9 cellular contexts compared by ENCODE assay signal in genomic region chr5:1511651-1512540, GRCh38. TPM values are rescaled to one million over a fixed set of nuclear protein-coding genes. Genes with fewer than 3 reads are reported as not detected.
DNase-seq lines count a peak whose midpoint lies in the region; ATAC-seq and TF ChIP-seq lines count a peak whose summit lies in the region.
"Had no signal": no experiment of that assay in that cellular context is flagged by ENCODE, and none has a peak within 500 bp of the region (broad histone marks: within the 10 kb centered on the region; RNA-seq: fewer than 3 reads in every experiment).

No MANE protein-coding gene starts in this region.

- peaks cover 96% of the 10 kb centered on the region for H3K79me2 ChIP-seq in HCT116 (ENCODE audit: insufficient read depth, low read length)

- H3K4me3 ChIP-seq in HCT116 (replicated peaks in 1 of 2; ENCODE audit: low read depth in 1 of 2, low read length in 2 of 2), result no peak overlapping the region
- H3K4me3 ChIP-seq in uterus, result no peak overlapping the region
- no peak overlapping the region for H3K4me3 ChIP-seq in gastroesophageal sphincter

- TF ChIP-seq CTCF in CD14-positive monocyte (IDR thresholded peaks at IDR 0.05) (peak; percentile 3), HCT116 (IDR thresholded peaks at IDR 0.05 in 2 of 3, conservative IDR thresholded peaks at IDR 0.05 in 1 of 3; ENCODE audit: borderline replicate concordance in 1 of 3, insufficient read depth in 1 of 3, low read depth in 2 of 3, low read length in 2 of 3) (peak; percentile 29 to 63 (median 34); a peak in 5 of 6 replicates), activated B cell treated with CpG ODN at 0.5 μM for 24 hours (IDR thresholded peaks at IDR 0.05) (no peak), uterus (IDR thresholded peaks at IDR 0.05) (no peak), gastroesophageal sphincter (IDR thresholded peaks at IDR 0.05) (no peak)

- H3K9me3 Mint-ChIP-seq in CD14-positive monocyte (peaks cover 0 to 2% (median 0%) of the 10 kb centered on the region in 7 donors), activated B cell treated with CpG ODN at 0.5 μM for 24 hours (no peaks in the 10 kb centered on the region), immature natural killer cell (no peaks in the 10 kb centered on the region)

- H3K36me3 Mint-ChIP-seq in CD14-positive monocyte (peaks cover 59 to 73% of the 10 kb centered on the region in 2 donors), activated B cell treated with CpG ODN at 0.5 μM for 24 hours (ENCODE audit: low read depth) (peaks cover 75% of the 10 kb centered on the region), immature natural killer cell (peaks cover 15 to 29% (median 15%) of the 10 kb centered on the region in 3 donors)

- H3K4me3 Mint-ChIP-seq in CD14-positive monocyte (no peak overlapping the region), activated B cell treated with CpG ODN at 0.5 μM for 24 hours (no peak overlapping the region), immature natural killer cell (peak overlapping the region in 3 of 5 donors; percentile 26 to 53 (median 51))

- H3K27ac ChIP-seq in HCT116 (ENCODE audit: low read depth, low read length), result peak overlapping the region; percentile 19; the same call in 1 of the 2 replicates
- no peak overlapping the region for H3K27ac ChIP-seq in uterus
- H3K27ac ChIP-seq in gastroesophageal sphincter, result no peak overlapping the region
- H3K27ac ChIP-seq: HL-60 had no signal

- TF ChIP-seq RAD21 in HCT116 (IDR thresholded peaks at IDR 0.05; ENCODE audit: low read depth), result peak; percentile 55

- H3K27ac Mint-ChIP-seq in CD14-positive monocyte (peak overlapping the region in 3 of 7 donors; percentile 40 to 67 (median 50)), activated B cell treated with CpG ODN at 0.5 μM for 24 hours (peak overlapping the region; percentile 12), immature natural killer cell (peak overlapping the region; percentile 73 to 99 (median 98))

- peak overlapping the region; percentile 42 for H3K9ac ChIP-seq in HCT116 (ENCODE audit: low read length)

- WGBS in gastroesophageal sphincter (ENCODE audit: low coverage in 1 of 2), 2 donors, result no CpG with 5 or more reads among the region's 21 CpGs

- H3K27me3 ChIP-seq in HCT116 (ENCODE audit: insufficient read depth, low read length) (no peaks in the 10 kb centered on the region), uterus (no peaks in the 10 kb centered on the region), gastroesophageal sphincter (no peaks in the 10 kb centered on the region)

- H3K4me2 ChIP-seq in HCT116 (ENCODE audit: low read length), result peak overlapping the region; percentile 28

- RAD21 ChIA-PET in HCT116 (lab: Charles Lee; ENCODE audit: low non-redundant PET in 1 of 2, low total read pairs in 2 of 2, uncharacterized antibody in 2 of 2, unreplicated experiment in 2 of 2), result no interaction called here

- POLR2A ChIA-PET in HCT116 (lab: Charles Lee) (no interaction called here), activated B cell treated with CpG ODN at 0.5 μM for 24 hours (lab: Charles Lee) (interaction anchor here (0.6 to 1.9 kb wide), 8 partner anchors 10 to 493 kb away, joined by 3 to 5 read pairs (median 4); partner anchors contain the start of gene LPCAT1)

- no peaks in the 10 kb centered on the region for H3K9me2 ChIP-seq in HCT116 (ENCODE audit: insufficient read depth)

- no peak for TF ChIP-seq POLR2A in HCT116 (IDR thresholded peaks at IDR 0.05; ENCODE audit: borderline replicate concordance, extremely low read depth, insufficient read depth, insufficient read length)
- no peak for TF ChIP-seq POLR2A in uterus (IDR thresholded peaks at IDR 0.05)
- no peak for TF ChIP-seq POLR2A in gastroesophageal sphincter (IDR thresholded peaks at IDR 0.05)

- H3K4me1 Mint-ChIP-seq in CD14-positive monocyte (peaks cover 53% of the 10 kb centered on the region), activated B cell treated with CpG ODN at 0.5 μM for 24 hours (peaks cover 51% of the 10 kb centered on the region), immature natural killer cell (peaks cover 93% of the 10 kb centered on the region in 2 donors)

- H2AFZ ChIP-seq in HCT116 (ENCODE audit: low read depth, low read length, poor library complexity, severe bottlenecking), result no peak overlapping the region

- H4K20me1 ChIP-seq in HCT116 (ENCODE audit: insufficient read depth), result peaks cover 5% of the 10 kb centered on the region; the same call in 1 of the 2 replicates

- TF ChIP-seq EP300 in gastroesophageal sphincter (IDR thresholded peaks at IDR 0.05), result no peak

- H3K4me1 ChIP-seq in HCT116 (ENCODE audit: control insufficient read depth in 1 of 2, insufficient read depth in 2 of 2, low read length in 2 of 2) (peaks cover 12 to 36% of the 10 kb centered on the region in 2 experiments), uterus (peaks cover 0 to 4% of the 10 kb centered on the region in 2 donors), gastroesophageal sphincter (no peaks in the 10 kb centered on the region)

- ATAC-seq in HCT116, result peak; percentile 72
- peak; percentile 63 for ATAC-seq in activated B cell treated with CpG ODN at 0.5 μM for 24 hours (ENCODE audit: low read depth)
- no peak for ATAC-seq in gastroesophageal sphincter
- ATAC-seq in HG02763 (IDR thresholded peaks at IDR 0.05; ENCODE audit: unreplicated experiment), result no peak

- BruUV-seq in HCT116 (replicated peaks; lab: Mats Ljungman, UMichigan), result no TSS peak

- H3K36me3 ChIP-seq in HCT116 (ENCODE audit: control insufficient read depth in 1 of 2, insufficient read depth in 2 of 2, low read length in 2 of 2) (peaks cover 3 to 17% of the 10 kb centered on the region in 2 experiments; a peak in 3 of 4 replicates), uterus (no peaks in the 10 kb centered on the region), gastroesophageal sphincter (peaks cover 0 to 56% of the 10 kb centered on the region in 2 donors)

- H3K9me3 ChIP-seq in HCT116 (ENCODE audit: control insufficient read depth in 1 of 2, insufficient read depth in 1 of 2, low read depth in 1 of 2, low read length in 2 of 2) (no peaks in the 10 kb centered on the region), uterus (no peaks in the 10 kb centered on the region), gastroesophageal sphincter (no peaks in the 10 kb centered on the region)

- DNase-seq in CD14-positive monocyte (ENCODE audit: low spot score) (peak; percentile 51), HCT116 (ENCODE audit: low read depth, low spot score) (peak; percentile 29), activated B cell treated with CpG ODN at 0.5 μM for 24 hours (peak; percentile 15), immature natural killer cell (peak in 2 of 3 donors; percentile 9 to 22), uterus (peak; percentile 8 to 11), CD1c-positive myeloid dendritic cell (ENCODE audit: extremely low spot score) (no peak)

- peaks cover 0 to 7% (median 0%) of the 10 kb centered on the region in 3 donors for H3K27me3 Mint-ChIP-seq in CD14-positive monocyte (ENCODE audit: low read depth in 3 of 3)
- no peaks in the 10 kb centered on the region for H3K27me3 Mint-ChIP-seq in activated B cell treated with CpG ODN at 0.5 μM for 24 hours
- peaks cover 24 to 54% (median 33%) of the 10 kb centered on the region in 3 donors for H3K27me3 Mint-ChIP-seq in immature natural killer cell (ENCODE audit: low read depth in 3 of 3)

- intact Hi-C loops in CD14-positive monocyte (cut with micrococcal nuclease), result loop anchor here in 1 of 2 donors (10.0 kb wide), 1 partner anchor 53 kb away; no protein-coding TSS in a partner anchor
- intact Hi-C loops in HCT116 (cut with micrococcal nuclease), result loop anchor here (5.0 kb wide), 1 partner anchor 80 kb away; no protein-coding TSS in a partner anchor
- intact Hi-C loops in activated B cell treated with CpG ODN at 0.5 μM for 24 hours (cut with micrococcal nuclease), result no loop called here
- intact Hi-C loops in uterus (cut with DNase I; ENCODE audit: low total_unique reads), result no loop called here

- CTCF ChIA-PET in HCT116 (lab: Charles Lee), result interaction anchor here (0.9 kb wide), 1 partner anchor 90 kb away, joined by 3 read pairs; no protein-coding TSS in a partner anchor
- CTCF ChIA-PET in activated B cell treated with CpG ODN at 0.5 μM for 24 hours (lab: Charles Lee), result interaction anchor here (0.6 to 2.1 kb wide), 5 partner anchors 10 to 341 kb away, joined by 3 to 11 read pairs (median 6); no protein-coding TSS in a partner anchor

TF ChIP-seq in HCT116, 20 proteins besides CTCF, POLR2A, EP300 and RAD21 (continues in another document):
- TF ChIP-seq SRF (IDR thresholded peaks at IDR 0.05; ENCODE audit: low read depth) (no peak), EZH2 (IDR thresholded peaks at IDR 0.05) (no peak), CBX3 (IDR thresholded peaks at IDR 0.05; ENCODE audit: low read depth) (no peak), EZH2phosphoT487 (IDR thresholded peaks at IDR 0.05; ENCODE audit: borderline replicate concordance) (no peak), SIN3A (IDR thresholded peaks at IDR 0.05; ENCODE audit: low read depth) (no peak), TCF7L2 (IDR thresholded peaks at IDR 0.05; ENCODE audit: borderline replicate concordance, extremely low read depth, insufficient read depth, insufficient read length) (no peak), EGR1 (IDR thresholded peaks at IDR 0.05; ENCODE audit: low read depth) (no peak), ELF1 (IDR thresholded peaks at IDR 0.05; ENCODE audit: borderline replicate concordance, low read depth) (no peak)
- TF ChIP-seq, protein P1, sequence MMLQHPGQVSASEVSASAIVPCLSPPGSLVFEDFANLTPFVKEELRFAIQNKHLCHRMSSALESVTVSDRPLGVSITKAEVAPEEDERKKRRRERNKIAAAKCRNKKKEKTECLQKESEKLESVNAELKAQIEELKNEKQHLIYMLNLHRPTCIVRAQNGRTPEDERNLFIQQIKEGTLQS (IDR thresholded peaks at IDR 0.05), result no peak

RNA-seq across cellular contexts. Expression of gene LPCAT1, which starts 11.9 kb away (rescaled TPM):
- polyA plus RNA-seq in CD14-positive monocyte (10 to 100 TPM; 34.1 to 34.8 TPM), immature natural killer cell (100 to 1,000 TPM; 107 to 255 (median 144) TPM)
- total RNA-seq in HCT116 (2021; ENCODE audit: unreplicated experiment) (75.0 TPM), activated B cell treated with CpG ODN at 0.5 μM for 24 hours (246 and 269 TPM in 2 replicates), uterus (10 to 100 TPM; 21.5 to 51.0 (median 40.0) TPM), gastroesophageal sphincter (10 to 100 TPM; 20.3 to 52.6 (median 31.8) TPM)
- polyA plus RNA-seq in HCT116 (2012), result 33.5 and 34.7 TPM in 2 replicates

Comparison
In these comparisons a context has a peak if more than half of its experiments do, and no peak if none do; other contexts are left out.
1. H3K4me3 Mint-ChIP-seq: peak in immature natural killer cell (3 of 5); none in CD14-positive monocyte (0 of 2) and activated B cell treated with CpG ODN at 0.5 μM for 24 hours (single experiment).
2. CTCF ChIP-seq: peak in CD14-positive monocyte (single experiment) and HCT116 (3 of 3); none in activated B cell treated with CpG ODN at 0.5 μM for 24 hours (single experiment), uterus (0 of 4) and gastroesophageal sphincter (0 of 4).
3. ATAC-seq: peak in HCT116 (single experiment) and activated B cell treated with CpG ODN at 0.5 μM for 24 hours (single experiment); none in gastroesophageal sphincter (single experiment) and HG02763 (single experiment).